ENCODE assay signal across 33 cellular contexts in genomic region chr22:44108076-44108475, GRCh38.
DNase-seq lines count a peak whose midpoint lies in the region; ATAC-seq and TF ChIP-seq lines count a peak whose summit lies in the region.
"Had no signal": no experiment of that assay in that cellular context is flagged by ENCODE, and none has a peak within 500 bp of the region (broad histone marks: within the 10 kb centered on the region; RNA-seq: fewer than 3 reads in every experiment).

No MANE protein-coding gene starts in this region.

- POLR2A ChIA-PET in OCI-LY7 (lab: Charles Lee) = no interaction called here

- H3K9me3 ChIP-seq in heart right ventricle (no peaks in the 10 kb centered on the region), OCI-LY7 (ENCODE audit: low read length) (no peaks in the 10 kb centered on the region)
- H3K9me3 ChIP-seq: ascending aorta, lower lobe of right lung, mucosa of descending colon had no signal

- H3K36me3 Mint-ChIP-seq in chondrocyte (ENCODE audit: low read depth) = peaks cover 5% of the 10 kb centered on the region
- peaks cover 21% of the 10 kb centered on the region for H3K36me3 Mint-ChIP-seq in nephron progenitor cell (ENCODE audit: low read depth)
- H3K36me3 Mint-ChIP-seq: natural killer cell had no signal

- H3K27ac ChIP-seq in heart right ventricle (no peak overlapping the region), OCI-LY7 (ENCODE audit: low read depth, low read length, poor library complexity, severe bottlenecking) (no peak overlapping the region)
- H3K27ac ChIP-seq: ascending aorta, lower lobe of right lung, VCaP had no signal

- intact Hi-C loops in left ventricle myocardium superior (cut with micrococcal nuclease) = no loop called here
- intact Hi-C loops in heart right ventricle (cut with DNase I) = no loop called here
- intact Hi-C loops in OCI-LY7 (cut with micrococcal nuclease; ENCODE audit: unreplicated experiment) = no loop called here

- TF ChIP-seq CTCF in heart right ventricle (IDR thresholded peaks at IDR 0.05) = no peak
- no peak for TF ChIP-seq CTCF in chondrocyte (IDR thresholded peaks at IDR 0.05)
- TF ChIP-seq CTCF in nephron progenitor cell (IDR thresholded peaks at IDR 0.05) = no peak
- no peak for TF ChIP-seq CTCF in OCI-LY7 (conservative IDR thresholded peaks at IDR 0.05; ENCODE audit: low read length)

- no peaks in the 10 kb centered on the region for H4K20me1 ChIP-seq in OCI-LY7 (ENCODE audit: insufficient read depth, low read length)

- CTCF ChIA-PET in OCI-LY7 (lab: Charles Lee; ENCODE audit: unreplicated experiment) = no interaction called here

- no peak overlapping the region for H3K4me2 ChIP-seq in OCI-LY7 (ENCODE audit: low read length)

- BruUV-seq in OCI-LY7 (replicated peaks; lab: Mats Ljungman, UMichigan) = no TSS peak

- WGBS in heart right ventricle, 2 donors = 94 to 95% methylated on average over 2 of the region's 2 CpGs

- H3K4me1 Mint-ChIP-seq in chondrocyte (ENCODE audit: low read depth) (no peaks in the 10 kb centered on the region), nephron progenitor cell (peaks cover 41% of the 10 kb centered on the region)
- H3K4me1 Mint-ChIP-seq: activated naive CD8-positive, alpha-beta T cell treated with anti-CD3 and anti-CD28 coated beads, Interleukin-2, amount 10 ng/mL, durations not matched to agents 7 days and 5 days; natural killer cell had no signal

- no peaks in the 10 kb centered on the region for H3K27me3 ChIP-seq in heart right ventricle
- H3K27me3 ChIP-seq: ascending aorta had no signal

- H3K4me3 ChIP-seq in heart right ventricle = no peak overlapping the region
- no peak overlapping the region for H3K4me3 ChIP-seq in OCI-LY7 (ENCODE audit: low read depth, low read length, poor library complexity, severe bottlenecking)
- H3K4me3 ChIP-seq: ascending aorta, lower lobe of right lung, mucosa of descending colon had no signal

- no peaks in the 10 kb centered on the region for H3K9me2 ChIP-seq in OCI-LY7 (ENCODE audit: insufficient read depth, low read length)

- no peak overlapping the region for H2AFZ ChIP-seq in OCI-LY7 (ENCODE audit: low read length)

- no peaks in the 10 kb centered on the region for H3K27me3 Mint-ChIP-seq in chondrocyte (ENCODE audit: low read depth)
- H3K27me3 Mint-ChIP-seq in nephron progenitor cell (ENCODE audit: low read depth, poor library complexity) = peaks cover 4% of the 10 kb centered on the region
- H3K27me3 Mint-ChIP-seq: activated CD4-positive, alpha-beta T cell treated with anti-CD3 and anti-CD28 coated beads, Interleukin-2, amount 10 ng/mL, durations not matched to agents 24 days and 14 days; activated naive CD8-positive, alpha-beta T cell treated with anti-CD3 and anti-CD28 coated beads, Interleukin-2, amount 10 ng/mL, durations not matched to agents 7 days and 5 days; CD4-positive, CD25-positive, alpha-beta regulatory T cell had no signal

- H3K9me3 Mint-ChIP-seq in chondrocyte (ENCODE audit: low read depth) = no peaks in the 10 kb centered on the region
- H3K9me3 Mint-ChIP-seq in nephron progenitor cell = peaks cover 7% of the 10 kb centered on the region
- H3K9me3 Mint-ChIP-seq: activated CD4-positive, alpha-beta T cell treated with anti-CD3 and anti-CD28 coated beads, Interleukin-2, amount 10 ng/mL, durations not matched to agents 24 days and 14 days; activated naive CD8-positive, alpha-beta T cell treated with anti-CD3 and anti-CD28 coated beads, Interleukin-2, amount 10 ng/mL, durations not matched to agents 7 days and 5 days; natural killer cell had no signal

- H3K4me3 Mint-ChIP-seq in chondrocyte (ENCODE audit: unreplicated experiment) (no peak overlapping the region), nephron progenitor cell (no peak overlapping the region)
- H3K4me3 Mint-ChIP-seq: activated CD4-positive, alpha-beta T cell treated with anti-CD3 and anti-CD28 coated beads, Interleukin-2, amount 10 ng/mL, durations not matched to agents 24 days and 14 days; activated naive CD8-positive, alpha-beta T cell treated with anti-CD3 and anti-CD28 coated beads, Interleukin-2, amount 10 ng/mL, durations not matched to agents 7 days and 5 days; CD4-positive, CD25-positive, alpha-beta regulatory T cell; natural killer cell had no signal

- H3K4me1 ChIP-seq in heart right ventricle (peaks cover 0 to 31% (median 8%) of the 10 kb centered on the region in 9 donors), OCI-LY7 (ENCODE audit: insufficient read depth, low read length, poor library complexity, severe bottlenecking) (no peaks in the 10 kb centered on the region)
- H3K4me1 ChIP-seq: ascending aorta, lower lobe of right lung had no signal

- ATAC-seq in left ventricle myocardium superior (no peak), heart right ventricle (no peak)
- ATAC-seq: lower lobe of right lung, mucosa of descending colon, natural killer cell, Panc1 had no signal

- H3K27ac Mint-ChIP-seq in chondrocyte (ENCODE audit: unreplicated experiment) (no peak overlapping the region), nephron progenitor cell (peak overlapping the region; percentile 13)
- H3K27ac Mint-ChIP-seq: activated CD4-positive, alpha-beta T cell treated with anti-CD3 and anti-CD28 coated beads, Interleukin-2, amount 10 ng/mL, durations not matched to agents 24 days and 14 days; activated naive CD8-positive, alpha-beta T cell treated with anti-CD3 and anti-CD28 coated beads, Interleukin-2, amount 10 ng/mL, durations not matched to agents 7 days and 5 days; natural killer cell had no signal

- DNase-seq in left ventricle myocardium superior (peak; percentile 8), heart right ventricle (no peak), chondrocyte (ENCODE audit: low spot score) (peak; percentile 21), nephron progenitor cell (no peak), SIG-M5 (lab: John Stamatoyannopoulos, UW) (no peak), DMS153 (lab: John Stamatoyannopoulos, UW) (no peak), OCI-LY7 (ENCODE audit: low spot score) (no peak)
- no peak for DNase-seq in activated effector memory CD4-positive, alpha-beta T cell treated with Interleukin-2 at 50 U/mL for 16 hours
- DNase-seq: activated CD4-positive, alpha-beta T cell treated with anti-CD3 and anti-CD28 coated beads, Interleukin-2, amount 10 ng/mL, durations not matched to agents 24 days and 14 days; activated effector memory CD4-positive, alpha-beta T cell treated with anti-CD3 and anti-CD28 coated beads, Interleukin-2, amount 50 U/mL, for 16 hours; activated naive CD8-positive, alpha-beta T cell treated with anti-CD3 and anti-CD28 coated beads, Interleukin-2, amount 10 ng/mL, durations not matched to agents 7 days and 5 days; caudate nucleus; cortex of kidney; effector memory CD4-positive, alpha-beta T cell; EL; erythroblast; glutamatergic neuron; HCEC 1CT; IMR-90; kidney glomerular epithelial cell; lower lobe of right lung; mucosa of descending colon; natural killer cell; NCI-H1417 treated with DMSO at 0.1 percent for 48 hours; NCI-H2029 treated with DMSO at 0.1 percent for 48 hours; NCI-H526; SHP77; stimulated activated naive CD4-positive, alpha-beta T cell; SW 1271 had no signal

- H3K36me3 ChIP-seq in heart right ventricle (peaks cover 0 to 36% (median 0%) of the 10 kb centered on the region in 9 donors), OCI-LY7 (ENCODE audit: insufficient read depth, low read length) (no peaks in the 10 kb centered on the region)
- H3K36me3 ChIP-seq: ascending aorta had no signal

- no peaks in the 10 kb centered on the region for H3K79me2 ChIP-seq in OCI-LY7 (ENCODE audit: insufficient read depth, low read depth, low read length)

Comparison
In these comparisons a context has a peak if more than half of its experiments do, and no peak if none do; other contexts are left out.
1. DNase-seq: peak in left ventricle myocardium superior (single experiment) and chondrocyte (single experiment); none in heart right ventricle (0 of 2), nephron progenitor cell (single experiment), SIG-M5 (single experiment), activated effector memory CD4-positive, alpha-beta T cell treated with Interleukin-2 at 50 U/mL for 16 hours (single experiment), DMS153 (single experiment) and OCI-LY7 (single experiment).